In genomic region chr10:48684792-48685651, GRCh38 we compare ENCODE assay signal across 9 cellular contexts. TPM values are rescaled to one million over a fixed set of nuclear protein-coding genes. Genes with fewer than 3 reads are reported as not detected.
A peak's percentile ranks its signal among the peaks of the same experiment; 100 is the strongest.
DNase-seq lines count a peak whose midpoint lies in the region; ATAC-seq lines count a peak whose summit lies in the region.
"Had no signal": no experiment of that assay in that cellular context is flagged by ENCODE, and none has a peak within 500 bp of the region (broad histone marks: within the 10 kb centered on the region; RNA-seq: fewer than 3 reads in every experiment).

TSS of gene WDFY4 (plus strand) at chr10:48684873. CDS start at chr10:48709733, 24,860 bp downstream.

- ATAC-seq in GM18909 (IDR thresholded peaks at IDR 0.05; ENCODE audit: poor library complexity, unreplicated experiment) (peak; percentile 68), HG02973 (IDR thresholded peaks at IDR 0.05; ENCODE audit: unreplicated experiment) (peak; percentile 66)

- H3K9me3 ChIP-seq in neuronal stem cell (replicated peaks in 1 of 2; ENCODE audit: control insufficient read depth in 2 of 2, insufficient read depth in 1 of 2, low read depth in 1 of 2, low read length in 2 of 2) = no peaks in the 10 kb centered on the region
- no peaks in the 10 kb centered on the region for H3K9me3 ChIP-seq in mesenchymal stem cell (ENCODE audit: control insufficient read depth, low read length)

- H2AK5ac ChIP-seq in neuronal stem cell (ENCODE audit: low read depth, low read length) (no peak within 1 kb of the TSS), mesenchymal stem cell (ENCODE audit: low read length, severe bottlenecking) (no peak within 1 kb of the TSS)

- no peak within 1 kb of the TSS for H2AFZ ChIP-seq in neuronal stem cell (ENCODE audit: low read length)
- H2AFZ ChIP-seq in mesenchymal stem cell (ENCODE audit: low read depth, low read length) = no peak within 1 kb of the TSS

- H3K36me3 ChIP-seq in neuronal stem cell (replicated peaks in 1 of 2; ENCODE audit: control insufficient read depth in 2 of 2, insufficient read depth in 2 of 2, low read length in 2 of 2) (no peaks in the 10 kb centered on the region), mesenchymal stem cell (ENCODE audit: control insufficient read depth in 1 of 2, insufficient read depth in 2 of 2, low read depth in 1 of 2, low read length in 2 of 2) (no peaks in the 10 kb centered on the region)

- H3K9ac ChIP-seq in neuronal stem cell (ENCODE audit: low read depth, low read length, poor library complexity) (peak within 1 kb of the TSS; percentile 15), mesenchymal stem cell (ENCODE audit: low read length) (no peak within 1 kb of the TSS)

- H3K4me1 ChIP-seq in neuronal stem cell (ENCODE audit: control insufficient read depth in 2 of 2, insufficient read depth in 1 of 2, low read depth in 1 of 2, low read length in 2 of 2) = no peaks in the 10 kb centered on the region
- no peaks in the 10 kb centered on the region for H3K4me1 ChIP-seq in mesenchymal stem cell (ENCODE audit: control insufficient read depth, insufficient read depth, low read depth, low read length)

- DNase-seq in UCSD-AML1 (lab: John Stamatoyannopoulos, UW; ENCODE audit: unreplicated experiment) = peak; percentile 84
- no peak for DNase-seq in neuronal stem cell (ENCODE audit: low spot score)
- no peak for DNase-seq in mesenchymal stem cell
- DNase-seq in LoVo (ENCODE audit: low spot score) = no peak
- no peak for DNase-seq in superior temporal gyrus (ENCODE audit: extremely low spot score)
- no peak for DNase-seq in stimulated activated CD4-positive, alpha-beta T cell treated with anti-CD3 and anti-CD28 coated beads, Interleukin-2, amount 100 ng/mL, for 24 hours

- no peak within 1 kb of the TSS for H4K91ac ChIP-seq in neuronal stem cell (ENCODE audit: low read depth, low read length, poor library complexity)
- no peak within 1 kb of the TSS for H4K91ac ChIP-seq in mesenchymal stem cell (ENCODE audit: low read length)

- H2BK12ac ChIP-seq in neuronal stem cell (ENCODE audit: low read length) (no peak within 1 kb of the TSS), mesenchymal stem cell (ENCODE audit: low read length in 2 of 2) (no peak within 1 kb of the TSS)

- H4K8ac ChIP-seq in neuronal stem cell (ENCODE audit: low read depth, low read length) (no peak within 1 kb of the TSS), mesenchymal stem cell (ENCODE audit: low read length) (no peak within 1 kb of the TSS)

- peak within 1 kb of the TSS; percentile 71 for H3K14ac ChIP-seq in neuronal stem cell (ENCODE audit: low read length)
- no peak within 1 kb of the TSS for H3K14ac ChIP-seq in mesenchymal stem cell (ENCODE audit: low read length in 2 of 2)

- peak within 1 kb of the TSS; percentile 65 for H3K23ac ChIP-seq in neuronal stem cell (ENCODE audit: low read depth, low read length, poor library complexity)
- H3K23ac ChIP-seq in mesenchymal stem cell (ENCODE audit: low read length in 2 of 2) = no peak within 1 kb of the TSS

- no peaks in the 10 kb centered on the region for H3K27me3 ChIP-seq in neuronal stem cell (ENCODE audit: control insufficient read depth in 3 of 3, insufficient read depth in 3 of 3, low read depth in 1 of 3, low read length in 3 of 3)
- H3K27me3 ChIP-seq in mesenchymal stem cell (ENCODE audit: control insufficient read depth in 1 of 2, insufficient read depth in 1 of 2, low read length in 2 of 2) = peaks cover 0 to 31% of the 10 kb centered on the region in 2 experiments

- H3K4me2 ChIP-seq in neuronal stem cell (ENCODE audit: insufficient read depth, low read length, poor library complexity, severe bottlenecking) (no peak within 1 kb of the TSS), mesenchymal stem cell (ENCODE audit: low read length, poor library complexity, severe bottlenecking) (no peak within 1 kb of the TSS)

- H2BK15ac ChIP-seq in neuronal stem cell (ENCODE audit: low read length) = no peak within 1 kb of the TSS
- no peak within 1 kb of the TSS for H2BK15ac ChIP-seq in mesenchymal stem cell (ENCODE audit: low read depth, poor library complexity, severe bottlenecking)

- peak within 1 kb of the TSS; percentile 39 for H2BK5ac ChIP-seq in neuronal stem cell (ENCODE audit: low read length)
- no peak within 1 kb of the TSS for H2BK5ac ChIP-seq in mesenchymal stem cell (ENCODE audit: low read depth, low read length, poor library complexity, severe bottlenecking)

- peak within 1 kb of the TSS; percentile 53 for H3K4ac ChIP-seq in neuronal stem cell (ENCODE audit: low read length)
- no peak within 1 kb of the TSS for H3K4ac ChIP-seq in mesenchymal stem cell (ENCODE audit: low read depth in 1 of 2, low read length in 2 of 2)

- no peak within 1 kb of the TSS for H3K27ac ChIP-seq in neuronal stem cell (replicated peaks; ENCODE audit: low read length)
- no peak within 1 kb of the TSS for H3K27ac ChIP-seq in mesenchymal stem cell (ENCODE audit: low read length, poor library complexity, severe bottlenecking)
- H3K27ac ChIP-seq: epithelial cell of prostate had no signal

- H3K18ac ChIP-seq in neuronal stem cell (ENCODE audit: low read length) = peak within 1 kb of the TSS; percentile 7
- no peak within 1 kb of the TSS for H3K18ac ChIP-seq in mesenchymal stem cell (ENCODE audit: low read depth in 1 of 2, low read length in 2 of 2)

- H3K79me1 ChIP-seq in neuronal stem cell (ENCODE audit: low read depth, low read length) = no peaks in the 10 kb centered on the region
- no peaks in the 10 kb centered on the region for H3K79me1 ChIP-seq in mesenchymal stem cell (replicated peaks; ENCODE audit: low read length, poor library complexity, severe bottlenecking)

- H2BK120ac ChIP-seq in neuronal stem cell (ENCODE audit: low read depth, low read length) (no peak within 1 kb of the TSS), mesenchymal stem cell (ENCODE audit: low read depth, low read length) (no peak within 1 kb of the TSS)

- H3K4me3 ChIP-seq in neuronal stem cell (ENCODE audit: low read length in 2 of 2) (peak within 1 kb of the TSS in 1 of 2 donors; percentile 30), mesenchymal stem cell (ENCODE audit: insufficient read depth in 1 of 2, low read depth in 1 of 2, low read length in 2 of 2) (no peak within 1 kb of the TSS)

- WGBS in neuronal stem cell (ENCODE audit: extremely low coverage in 2 of 2, insufficient read length in 2 of 2, insufficient replicate concordance in 1 of 2), 2 donors = no CpG with 5 or more reads among the region's 23 CpGs
- 85% methylated on average over 22 of the region's 23 CpGs for WGBS in mesenchymal stem cell

RNA-seq across cellular contexts. Expression of gene WDFY4, which starts in this region (rescaled TPM):
- 0.01 TPM for polyA plus RNA-seq in neuronal stem cell (2013, experiment 1 of 2)
- polyA plus RNA-seq in neuronal stem cell (2013, experiment 2 of 2) = not detected
- not detected for polyA plus RNA-seq in mesenchymal stem cell (2013, experiment 1 of 2)
- polyA plus RNA-seq in mesenchymal stem cell (2013, experiment 2 of 2) = 0.01 TPM
